In genomic region chr22:41939981-41940852, GRCh38 we compare ENCODE assay signal across 8 cellular contexts. TPM values are rescaled to one million over a fixed set of nuclear protein-coding genes. Genes with fewer than 3 reads are reported as not detected.
DNase-seq lines count a peak whose midpoint lies in the region; ATAC-seq and TF ChIP-seq lines count a peak whose summit lies in the region.

No MANE protein-coding gene starts in this region.

- 70 to 85% (median 81%) methylated on average over 13 of the region's 13 CpGs for WGBS in adrenal gland, 4 donors

- H3K36me3 ChIP-seq in adrenal gland (replicated peaks in 1 of 2) (no peaks in the 10 kb centered on the region), uterus (no peaks in the 10 kb centered on the region)

- H3K4me3 Mint-ChIP-seq in naive B cell: peak overlapping the region; percentile 83 to 98 (median 96)

- H3K27ac ChIP-seq in adrenal gland (peak overlapping the region; percentile 12 to 76 (median 38)), uterus (peak overlapping the region in 1 of 2 donors; percentile 39)

- ATAC-seq in HG02870 (IDR thresholded peaks at IDR 0.05; ENCODE audit: unreplicated experiment): peak; percentile 53
- peak; percentile 57 to 58 for ATAC-seq in naive B cell (ENCODE audit: low read depth in 2 of 2)

- peak overlapping the region; percentile 97 to 100 (median 100) for H3K27ac Mint-ChIP-seq in naive B cell

- peaks cover 51 to 64% (median 60%) of the 10 kb centered on the region in 3 donors for H3K4me1 Mint-ChIP-seq in naive B cell

- H3K4me1 ChIP-seq in adrenal gland (replicated peaks in 1 of 2): peaks cover 0 to 7% of the 10 kb centered on the region in 2 donors
- no peaks in the 10 kb centered on the region for H3K4me1 ChIP-seq in uterus

- TF ChIP-seq CTCF in adrenal gland (IDR thresholded peaks at IDR 0.05) (no peak), uterus (IDR thresholded peaks at IDR 0.05) (no peak)

- intact Hi-C loops in adrenal gland (cut with DNase I): loop anchor here (2.0 to 10.0 kb wide), 5 partner anchors 118 to 243 kb away; partner anchors contain the start of gene MEI1 (in 1 of the 2)
- intact Hi-C loops in uterus (cut with DNase I; ENCODE audit: low total_unique reads): loop anchor here (5.0 to 10.0 kb wide), 2 partner anchors 115 to 243 kb away; partner anchors contain the start of gene MEI1

- H3K27me3 ChIP-seq in adrenal gland: no peaks in the 10 kb centered on the region
- H3K27me3 ChIP-seq in uterus: no peaks in the 10 kb centered on the region

- H3K36me3 Mint-ChIP-seq in naive B cell: no peaks in the 10 kb centered on the region

- H3K4me3 ChIP-seq in adrenal gland (no peak overlapping the region), uterus (no peak overlapping the region)

- peak; percentile 87 for DNase-seq in activated gamma-delta T cell treated with Interleukin-2 at 50 U/mL for 16 hours
- DNase-seq in activated gamma-delta T cell (lab: John Stamatoyannopoulos, UW): no peak
- DNase-seq in SW480 (ENCODE audit: low spot score): peak; percentile 43
- DNase-seq in adrenal gland: no peak
- DNase-seq in naive B cell: peak; percentile 98
- peak; percentile 21 for DNase-seq in superior temporal gyrus (ENCODE audit: extremely low spot score)
- DNase-seq in uterus: no peak

- TF ChIP-seq POLR2A in adrenal gland (IDR thresholded peaks at IDR 0.05) (no peak), uterus (IDR thresholded peaks at IDR 0.05) (peak in 1 of 2 donors; percentile 17)

- no peaks in the 10 kb centered on the region for H3K9me3 Mint-ChIP-seq in naive B cell

- H3K9me3 ChIP-seq in adrenal gland (replicated peaks in 1 of 3) (no peaks in the 10 kb centered on the region), uterus (no peaks in the 10 kb centered on the region)

- no peaks in the 10 kb centered on the region for H3K27me3 Mint-ChIP-seq in naive B cell

RNA-seq across cellular contexts. Expression of gene CENPM, which starts 6.7 kb away (rescaled TPM):
- total RNA-seq in adrenal gland: 1 to 10 TPM in 6 of 8 donors, under 1 TPM in 1, not detected in 1; 0.88 to 4.2 (median 1.7) TPM
- polyA plus RNA-seq in adrenal gland: 1 to 10 TPM in 2 of 3 donors, under 1 TPM in 1; 0.92 to 2.1 (median 1.4) TPM
- polyA plus RNA-seq in naive B cell (ENCODE audit: low read depth in 6 of 6): 10 to 100 TPM; 41.2 to 70.9 (median 53.0) TPM
- 10 to 100 TPM in 1 of 4 donors, not detected in 3; 12.7 TPM for total RNA-seq in uterus

RNA-seq across cellular contexts. Expression of gene TNFRSF13C, which starts 13.6 kb away (rescaled TPM):
- total RNA-seq in adrenal gland (1 to 10 TPM in 5 of 8 donors, under 1 TPM in 3; 0.36 to 3.2 (median 1.4) TPM), uterus (1 to 10 TPM in 1 of 4 donors, under 1 TPM in 1, not detected in 2; 0.30 to 1.3 TPM)
- polyA plus RNA-seq in adrenal gland (under 1 TPM; 0.24 to 0.35 (median 0.24) TPM), naive B cell (ENCODE audit: low read depth in 6 of 6) (100 to 1,000 TPM in 1 of 6 donors, 10 to 100 TPM in 5; 65.3 to 104 (median 84.2) TPM)

RNA-seq across cellular contexts. Expression of gene SHISA8, which starts 25.3 kb away (rescaled TPM):
- total RNA-seq in adrenal gland (10 to 100 TPM; 15.1 to 55.5 (median 20.6) TPM), uterus (under 1 TPM in 1 of 4 donors, not detected in 3; 0.30 TPM)
- polyA plus RNA-seq in adrenal gland (10 to 100 TPM in 1 of 3 donors, 1 to 10 TPM in 2; 1.4 to 10.8 (median 5.1) TPM), naive B cell (ENCODE audit: low read depth in 6 of 6) (1 to 10 TPM in 1 of 6 donors, under 1 TPM in 5; 0.28 to 1.7 (median 0.67) TPM)

RNA-seq across cellular contexts. Expression of gene SEPTIN3, which starts 29.0 kb away (rescaled TPM):
- total RNA-seq in adrenal gland (1 to 10 TPM in 3 of 8 donors, under 1 TPM in 3, not detected in 2; 0.14 to 4.7 (median 0.98) TPM), uterus (1 to 10 TPM in 1 of 4 donors, not detected in 3; 1.4 TPM)
- polyA plus RNA-seq in adrenal gland (1 to 10 TPM; 1.5 to 7.4 (median 6.4) TPM), naive B cell (ENCODE audit: low read depth in 6 of 6) (not detected)

Comparison
In these comparisons a context has a peak if more than half of its experiments do, and no peak if none do; other contexts are left out.
1. DNase-seq: peak in activated gamma-delta T cell treated with Interleukin-2 at 50 U/mL for 16 hours (single experiment), SW480 (single experiment), naive B cell (single experiment) and superior temporal gyrus (single experiment); none in activated gamma-delta T cell (single experiment), adrenal gland (0 of 7) and uterus (0 of 2).